1 cellular context compared by ENCODE assay signal in the genomic region with DNA sequence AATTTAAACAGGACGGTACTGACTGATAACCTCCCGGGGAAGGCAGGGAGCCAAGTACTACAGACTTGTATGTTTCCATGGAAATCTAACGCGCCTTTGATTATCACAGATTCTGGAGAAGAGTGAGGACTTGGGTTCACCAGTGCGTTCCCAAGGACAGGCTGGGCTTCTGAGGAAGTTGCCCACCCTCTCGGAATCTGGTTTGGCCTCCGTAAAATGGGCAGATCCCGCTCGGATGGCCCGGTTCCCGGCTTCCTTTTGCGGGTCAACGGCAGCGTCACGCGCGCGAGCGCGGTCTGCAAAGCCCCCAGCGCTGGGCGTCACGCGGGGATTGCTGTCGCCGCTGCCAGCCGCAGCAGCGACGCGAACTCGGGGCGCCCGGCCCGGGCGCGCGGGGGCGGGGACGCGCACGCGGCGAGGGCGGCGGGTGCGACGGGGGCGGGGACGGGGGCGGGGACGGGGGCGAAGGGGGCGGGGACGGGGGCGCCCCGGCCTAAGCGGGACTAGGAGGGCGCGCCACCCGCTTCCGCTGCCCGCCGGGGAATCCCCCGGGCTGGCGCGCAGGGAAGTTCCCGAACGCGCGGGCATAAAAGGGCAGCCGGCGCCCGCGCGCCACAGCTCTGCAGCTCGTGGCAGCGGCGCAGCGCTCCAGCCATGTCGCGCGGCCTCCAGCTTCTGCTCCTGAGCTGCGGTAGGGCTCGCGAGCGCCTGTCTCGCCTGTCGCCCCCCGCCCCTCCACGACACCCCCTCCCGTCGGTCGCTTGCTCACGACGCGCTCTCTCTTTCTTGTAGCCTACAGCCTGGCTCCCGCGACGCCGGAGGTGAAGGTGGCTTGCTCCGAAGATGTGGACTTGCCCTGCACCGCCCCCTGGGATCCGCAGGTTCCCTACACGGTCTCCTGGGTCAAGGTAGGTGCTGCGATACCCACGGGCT.
TF ChIP-seq lines count a peak whose summit lies in the region.

A gene with protein sequence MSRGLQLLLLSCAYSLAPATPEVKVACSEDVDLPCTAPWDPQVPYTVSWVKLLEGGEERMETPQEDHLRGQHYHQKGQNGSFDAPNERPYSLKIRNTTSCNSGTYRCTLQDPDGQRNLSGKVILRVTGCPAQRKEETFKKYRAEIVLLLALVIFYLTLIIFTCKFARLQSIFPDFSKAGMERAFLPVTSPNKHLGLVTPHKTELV (plus strand): TSS at position 615 of the 933 bp plus-strand sequence. CDS start 40 bp downstream, at position 655.

TF ChIP-seq in K562, 482 proteins besides CTCF, POLR2A, EP300 and RAD21 (continued from another document and continues in another):
- peak; percentile 48; the same call in 1 of the 2 replicates for TF ChIP-seq ZNF592 (IDR thresholded peaks at IDR 0.05)
- peak; percentile 81 for TF ChIP-seq RBBP5 (IDR thresholded peaks at IDR 0.05; ENCODE audit: borderline replicate concordance, insufficient read depth, low read length, poor library complexity, severe bottlenecking)
- peak; percentile 47 for TF ChIP-seq RBM25 (IDR thresholded peaks at IDR 0.05; ENCODE audit: low read depth, low read length, severe bottlenecking)
- TF ChIP-seq, protein P1, sequence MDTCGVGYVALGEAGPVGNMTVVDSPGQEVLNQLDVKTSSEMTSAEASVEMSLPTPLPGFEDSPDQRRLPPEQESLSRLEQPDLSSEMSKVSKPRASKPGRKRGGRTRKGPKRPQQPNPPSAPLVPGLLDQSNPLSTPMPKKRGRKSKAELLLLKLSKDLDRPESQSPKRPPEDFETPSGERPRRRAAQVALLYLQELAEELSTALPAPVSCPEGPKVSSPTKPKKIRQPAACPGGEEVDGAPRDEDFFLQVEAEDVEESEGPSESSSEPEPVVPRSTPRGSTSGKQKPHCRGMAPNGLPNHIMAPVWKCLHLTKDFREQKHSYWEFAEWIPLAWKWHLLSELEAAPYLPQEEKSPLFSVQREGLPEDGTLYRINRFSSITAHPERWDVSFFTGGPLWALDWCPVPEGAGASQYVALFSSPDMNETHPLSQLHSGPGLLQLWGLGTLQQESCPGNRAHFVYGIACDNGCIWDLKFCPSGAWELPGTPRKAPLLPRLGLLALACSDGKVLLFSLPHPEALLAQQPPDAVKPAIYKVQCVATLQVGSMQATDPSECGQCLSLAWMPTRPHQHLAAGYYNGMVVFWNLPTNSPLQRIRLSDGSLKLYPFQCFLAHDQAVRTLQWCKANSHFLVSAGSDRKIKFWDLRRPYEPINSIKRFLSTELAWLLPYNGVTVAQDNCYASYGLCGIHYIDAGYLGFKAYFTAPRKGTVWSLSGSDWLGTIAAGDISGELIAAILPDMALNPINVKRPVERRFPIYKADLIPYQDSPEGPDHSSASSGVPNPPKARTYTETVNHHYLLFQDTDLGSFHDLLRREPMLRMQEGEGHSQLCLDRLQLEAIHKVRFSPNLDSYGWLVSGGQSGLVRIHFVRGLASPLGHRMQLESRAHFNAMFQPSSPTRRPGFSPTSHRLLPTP (IDR thresholded peaks at IDR 0.05; ENCODE audit: borderline replicate concordance, extremely low read depth, insufficient read length), result peak; percentile 50
- TF ChIP-seq BCOR (IDR thresholded peaks at IDR 0.05), result peak; percentile 85
- peak; percentile 51; the same call in 1 of the 2 replicates for TF ChIP-seq HDAC2 (IDR thresholded peaks at IDR 0.05)
- TF ChIP-seq PHB (CRISPR knock-in tag; IDR thresholded peaks at IDR 0.05), result 0 out of 2 replicates have a peak, but pooled peaks have one; percentile 16
- TF ChIP-seq ZNF644 (tag; IDR thresholded peaks at IDR 0.05; ENCODE audit: low read depth), result 0 out of 2 replicates have a peak, but pooled peaks have one; percentile 39
- TF ChIP-seq ZNF507 (tag; conservative IDR thresholded peaks at IDR 0.05), result no peak
- TF ChIP-seq TEAD1 (CRISPR knock-in tag; IDR thresholded peaks at IDR 0.05), result 0 out of 4 replicates have a peak, but pooled peaks of 1 of the 2 experiments have one; percentile 14
- no peak for TF ChIP-seq KLF1 (tag; IDR thresholded peaks at IDR 0.05)
- 0 out of 2 replicates have a peak, but pooled peaks have one; percentile 19 for TF ChIP-seq POLR2AphosphoS5 (IDR thresholded peaks at IDR 0.05; ENCODE audit: control insufficient read depth, insufficient read depth, low read depth, low read length)
- no peak for TF ChIP-seq ARHGAP35 (IDR thresholded peaks at IDR 0.05; ENCODE audit: partially characterized antibody)
- no peak for TF ChIP-seq SPI1 (IDR thresholded peaks at IDR 0.05; ENCODE audit: borderline replicate concordance, low read depth, low read length)
- peak; percentile 80 for TF ChIP-seq POLR2G (IDR thresholded peaks at IDR 0.05; ENCODE audit: low read depth, low read length)
- TF ChIP-seq U2AF2 (optimal IDR thresholded peaks at IDR 0.05; ENCODE audit: low read depth, low read length), result no peak
- no peak for TF ChIP-seq CUX1 (CRISPR knock-in tag; IDR thresholded peaks at IDR 0.05)
- peak; percentile 41; the same call in 1 of the 2 replicates for TF ChIP-seq BHLHE40 (IDR thresholded peaks at IDR 0.05; ENCODE audit: low read length)
- TF ChIP-seq ETS1 (conservative IDR thresholded peaks at IDR 0.05; ENCODE audit: control insufficient read depth, low read depth, low read length), result peak; percentile 21; the same call in 1 of the 2 replicates
- TF ChIP-seq DPF2 (IDR thresholded peaks at IDR 0.05), result no peak
- no peak for TF ChIP-seq RFX7 (CRISPR knock-in tag; IDR thresholded peaks at IDR 0.05)
- TF ChIP-seq, protein P2, sequence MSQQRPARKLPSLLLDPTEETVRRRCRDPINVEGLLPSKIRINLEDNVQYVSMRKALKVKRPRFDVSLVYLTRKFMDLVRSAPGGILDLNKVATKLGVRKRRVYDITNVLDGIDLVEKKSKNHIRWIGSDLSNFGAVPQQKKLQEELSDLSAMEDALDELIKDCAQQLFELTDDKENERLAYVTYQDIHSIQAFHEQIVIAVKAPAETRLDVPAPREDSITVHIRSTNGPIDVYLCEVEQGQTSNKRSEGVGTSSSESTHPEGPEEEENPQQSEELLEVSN (IDR thresholded peaks at IDR 0.05; ENCODE audit: borderline replicate concordance in 1 of 2, extremely low read depth in 1 of 2, insufficient read depth in 1 of 2, insufficient read length in 1 of 2, low read depth in 1 of 2, low read length in 1 of 2, poor library complexity in 1 of 2, severe bottlenecking in 1 of 2), result peak; percentile 30 to 66
- TF ChIP-seq, protein P3, sequence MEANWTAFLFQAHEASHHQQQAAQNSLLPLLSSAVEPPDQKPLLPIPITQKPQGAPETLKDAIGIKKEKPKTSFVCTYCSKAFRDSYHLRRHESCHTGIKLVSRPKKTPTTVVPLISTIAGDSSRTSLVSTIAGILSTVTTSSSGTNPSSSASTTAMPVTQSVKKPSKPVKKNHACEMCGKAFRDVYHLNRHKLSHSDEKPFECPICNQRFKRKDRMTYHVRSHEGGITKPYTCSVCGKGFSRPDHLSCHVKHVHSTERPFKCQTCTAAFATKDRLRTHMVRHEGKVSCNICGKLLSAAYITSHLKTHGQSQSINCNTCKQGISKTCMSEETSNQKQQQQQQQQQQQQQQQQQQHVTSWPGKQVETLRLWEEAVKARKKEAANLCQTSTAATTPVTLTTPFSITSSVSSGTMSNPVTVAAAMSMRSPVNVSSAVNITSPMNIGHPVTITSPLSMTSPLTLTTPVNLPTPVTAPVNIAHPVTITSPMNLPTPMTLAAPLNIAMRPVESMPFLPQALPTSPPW (CRISPR knock-in tag; IDR thresholded peaks at IDR 0.05), result peak; percentile 86
- TF ChIP-seq ZEB2 (IDR thresholded peaks at IDR 0.05), result peak; percentile 30; the same call in 1 of the 2 replicates
- peak; percentile 43; the same call in 1 of the 2 replicates for TF ChIP-seq RB1 (IDR thresholded peaks at IDR 0.05; ENCODE audit: low read depth)
- no peak for TF ChIP-seq ZNF41 (CRISPR knock-in tag; conservative IDR thresholded peaks at IDR 0.05)
- TF ChIP-seq CBX3 (IDR thresholded peaks at IDR 0.05; ENCODE audit: borderline replicate concordance in 1 of 2, low read length in 2 of 2), result no peak
- 0 out of 2 replicates have a peak, but pooled peaks have one; percentile 38 for TF ChIP-seq TFAP4 (CRISPR knock-in tag; IDR thresholded peaks at IDR 0.05; ENCODE audit: borderline replicate concordance)
